In the genomic region with DNA sequence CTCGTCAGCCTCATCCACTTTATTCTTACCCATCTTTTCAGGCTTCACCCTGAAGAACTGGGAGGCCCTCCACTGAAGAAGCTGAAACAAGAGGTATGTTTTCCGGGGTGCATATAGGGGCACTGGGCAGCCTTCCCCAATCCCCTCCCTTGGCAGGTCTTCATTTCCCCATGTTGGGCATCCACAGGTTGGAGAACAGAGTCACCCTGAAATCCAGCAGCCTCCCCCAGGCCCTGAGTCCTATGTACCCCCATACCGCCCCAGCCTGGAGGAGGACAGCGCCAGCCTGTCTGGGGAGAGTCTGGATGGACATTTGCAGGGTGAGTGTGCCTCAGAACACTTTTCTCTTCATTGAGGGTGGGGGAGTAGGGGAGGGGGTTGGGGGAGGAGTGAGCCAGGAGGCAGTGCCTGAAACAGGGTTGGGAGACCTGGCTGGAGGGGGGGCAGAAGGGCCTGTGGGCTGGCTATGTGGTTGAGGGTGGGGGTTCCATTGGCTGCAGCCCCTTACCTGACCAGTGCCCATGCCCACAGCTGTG, we compare ENCODE assay signal across 1 cellular context.
TF ChIP-seq lines count a peak whose summit lies in the region.

No MANE protein-coding gene starts in this region.

TF ChIP-seq in IMR-90, 13 proteins besides CTCF, POLR2A, EP300 and RAD21:
- TF ChIP-seq RFX5 (IDR thresholded peaks at IDR 0.05; ENCODE audit: low read depth, low read length): no peak
- TF ChIP-seq, protein P1, sequence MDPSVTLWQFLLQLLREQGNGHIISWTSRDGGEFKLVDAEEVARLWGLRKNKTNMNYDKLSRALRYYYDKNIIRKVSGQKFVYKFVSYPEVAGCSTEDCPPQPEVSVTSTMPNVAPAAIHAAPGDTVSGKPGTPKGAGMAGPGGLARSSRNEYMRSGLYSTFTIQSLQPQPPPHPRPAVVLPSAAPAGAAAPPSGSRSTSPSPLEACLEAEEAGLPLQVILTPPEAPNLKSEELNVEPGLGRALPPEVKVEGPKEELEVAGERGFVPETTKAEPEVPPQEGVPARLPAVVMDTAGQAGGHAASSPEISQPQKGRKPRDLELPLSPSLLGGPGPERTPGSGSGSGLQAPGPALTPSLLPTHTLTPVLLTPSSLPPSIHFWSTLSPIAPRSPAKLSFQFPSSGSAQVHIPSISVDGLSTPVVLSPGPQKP (IDR thresholded peaks at IDR 0.05; ENCODE audit: borderline replicate concordance, low read depth, low read length): no peak
- TF ChIP-seq, protein P2, sequence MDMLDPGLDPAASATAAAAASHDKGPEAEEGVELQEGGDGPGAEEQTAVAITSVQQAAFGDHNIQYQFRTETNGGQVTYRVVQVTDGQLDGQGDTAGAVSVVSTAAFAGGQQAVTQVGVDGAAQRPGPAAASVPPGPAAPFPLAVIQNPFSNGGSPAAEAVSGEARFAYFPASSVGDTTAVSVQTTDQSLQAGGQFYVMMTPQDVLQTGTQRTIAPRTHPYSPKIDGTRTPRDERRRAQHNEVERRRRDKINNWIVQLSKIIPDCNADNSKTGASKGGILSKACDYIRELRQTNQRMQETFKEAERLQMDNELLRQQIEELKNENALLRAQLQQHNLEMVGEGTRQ (IDR thresholded peaks at IDR 0.05; ENCODE audit: low read depth, low read length): no peak
- no peak for TF ChIP-seq MAZ (IDR thresholded peaks at IDR 0.05; ENCODE audit: borderline replicate concordance, low read depth, low read length)
